Comparison of ENCODE assay signal across 22 cellular contexts in the genomic region with DNA sequence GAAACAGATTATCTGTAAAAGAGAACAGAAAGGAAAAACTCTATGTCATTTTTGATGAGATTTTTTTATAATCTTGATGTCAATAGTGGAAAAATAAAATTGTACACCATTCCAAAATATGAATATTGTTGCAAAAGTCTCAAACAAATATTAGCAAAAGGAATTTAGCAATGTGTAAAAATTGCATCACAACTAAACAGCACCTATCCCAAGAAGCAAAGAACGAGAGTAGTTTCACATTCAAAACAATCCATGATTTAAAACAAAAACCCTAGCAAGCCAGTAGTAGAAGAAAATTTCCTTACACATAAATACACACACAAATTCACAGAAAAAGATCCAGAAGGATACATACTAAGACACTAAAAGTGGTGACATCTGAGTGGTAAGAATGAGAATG. TPM values are rescaled to one million over a fixed set of nuclear protein-coding genes. Genes with fewer than 3 reads are reported as not detected.
A peak's percentile ranks its signal among the peaks of the same experiment; 100 is the strongest.
DNase-seq lines count a peak whose midpoint lies in the region; ATAC-seq, FAIRE-seq and TF ChIP-seq lines count a peak whose summit lies in the region.
"Had no signal": no experiment of that assay in that cellular context is flagged by ENCODE, and none has a peak within 500 bp of the region (broad histone marks: within the 10 kb centered on the region; RNA-seq: fewer than 3 reads in every experiment).

No MANE protein-coding gene starts in this region.

- no peak for FAIRE-seq in HepG2 (lab: Jason Lieb, UNC)
- FAIRE-seq: GM18507 had no signal

- H3K4me3 Mint-ChIP-seq in MCF 10A (ENCODE audit: unreplicated experiment) (peak overlapping the region; percentile 25), type B pancreatic cell (no peak overlapping the region), immature natural killer cell (no peak overlapping the region)
- H3K4me3 Mint-ChIP-seq: CD8-positive, alpha-beta memory T cell had no signal

- intact Hi-C loops in MCF 10A (cut with micrococcal nuclease) (no loop called here), mammary epithelial cell (cut with micrococcal nuclease) (no loop called here), HepG2 (cut with micrococcal nuclease; ENCODE audit: unreplicated experiment) (no loop called here)

- H3K27me3 ChIP-seq in mammary epithelial cell (ENCODE audit: insufficient read depth, low read length) (no peaks in the 10 kb centered on the region), HepG2 (ENCODE audit: control insufficient read depth in 1 of 2, insufficient read depth in 2 of 2, low read length in 2 of 2) (no peaks in the 10 kb centered on the region)
- H3K27me3 ChIP-seq: SJSA1 had no signal

- CTCF ChIA-PET in MCF 10A (lab: Yijun Ruan, JAX): no interaction called here
- CTCF ChIA-PET in mammary epithelial cell (lab: Charles Lee; ENCODE audit: low non-redundant PET): no interaction called here
- CTCF ChIA-PET in HepG2 (lab: Yijun Ruan, JAX; ENCODE audit: low intra/inter-chr PET ratio, low total read pairs): no interaction called here

- H3K4me3 ChIP-seq in mammary epithelial cell (replicated peaks in 1 of 3; ENCODE audit: insufficient read depth in 1 of 3, low read depth in 2 of 3, low read length in 3 of 3) (no peak overlapping the region), fibroblast of mammary gland (ENCODE audit: control insufficient read depth, low read depth, low read length) (no peak overlapping the region), HepG2 (replicated peaks in 1 of 3; ENCODE audit: insufficient read depth in 1 of 3, low read depth in 2 of 3, low read length in 3 of 3) (no peak overlapping the region)
- H3K4me3 ChIP-seq: SJSA1 had no signal

- no peak for TF ChIP-seq RAD21 in HepG2 (CRISPR knock-in tag; IDR thresholded peaks at IDR 0.05)

- H3K9me3 ChIP-seq in mammary epithelial cell (replicated peaks; ENCODE audit: insufficient read depth, low read length): no peaks in the 10 kb centered on the region
- no peaks in the 10 kb centered on the region for H3K9me3 ChIP-seq in HepG2 (ENCODE audit: low read length)
- H3K9me3 ChIP-seq: SJSA1 had no signal

- DNase-seq in MCF 10A (ENCODE audit: unreplicated experiment): peak; percentile 11
- no peak for DNase-seq in mammary epithelial cell
- DNase-seq in fibroblast of mammary gland (ENCODE audit: low read depth): peak; percentile 1
- no peak for DNase-seq in HepG2 (ENCODE audit: low spot score)
- DNase-seq in type B pancreatic cell (ENCODE audit: extremely low spot score, unreplicated experiment): no peak
- no peak for DNase-seq in NCI-H2107 (lab: John Stamatoyannopoulos, UW)
- DNase-seq in NCI-H2227 treated with DMSO at 0.1 percent for 48 hours (lab: John Stamatoyannopoulos, UW): no peak
- DNase-seq in immature natural killer cell: no peak
- DNase-seq: AML-193; C1 segment of cervical spinal cord; CD8-positive, alpha-beta memory T cell; MV-4-11; NCI-H1105 treated with DMSO at 0.1 percent for 48 hours; NCI-H2029 treated with DMSO at 0.1 percent for 48 hours; NCI-H2171; NCI-H524 treated with DMSO at 0.1 percent for 48 hours; NCI-H82 had no signal

- BruUV-seq in MCF 10A (replicated peaks; lab: Mats Ljungman, UMichigan): no TSS peak
- no TSS peak for BruUV-seq in mammary epithelial cell (replicated peaks; lab: Mats Ljungman, UMichigan)
- no TSS peak for BruUV-seq in HepG2 (replicated peaks; lab: Mats Ljungman, UMichigan)

- dilution Hi-C loops in mammary epithelial cell (cut with HindIII; ENCODE audit: low sequenced_read_pairs): no loop called here

- no peaks in the 10 kb centered on the region for H3K79me2 ChIP-seq in mammary epithelial cell (ENCODE audit: insufficient read depth, low read length)
- H3K79me2 ChIP-seq in HepG2 (ENCODE audit: insufficient read depth, low read length): no peaks in the 10 kb centered on the region

- H3K4me1 Mint-ChIP-seq in MCF 10A (ENCODE audit: insufficient read depth, unreplicated experiment) (peaks cover 6% of the 10 kb centered on the region), type B pancreatic cell (ENCODE audit: unreplicated experiment) (no peaks in the 10 kb centered on the region), immature natural killer cell (no peaks in the 10 kb centered on the region)
- H3K4me1 Mint-ChIP-seq: CD8-positive, alpha-beta memory T cell had no signal

- H3K27me3 Mint-ChIP-seq in MCF 10A (ENCODE audit: insufficient read depth, unreplicated experiment) (no peaks in the 10 kb centered on the region), type B pancreatic cell (no peaks in the 10 kb centered on the region), immature natural killer cell (ENCODE audit: low read depth in 3 of 3) (peaks cover 0 to 2% (median 0%) of the 10 kb centered on the region in 3 donors)
- H3K27me3 Mint-ChIP-seq: CD8-positive, alpha-beta memory T cell had no signal

- POLR2A ChIA-PET in MCF 10A (lab: Yijun Ruan, JAX) (no interaction called here), HepG2 (lab: Yijun Ruan, JAX) (no interaction called here)

- H3K4me2 ChIP-seq in mammary epithelial cell (ENCODE audit: insufficient read depth, low read depth, low read length) (no peak overlapping the region), HepG2 (ENCODE audit: low read depth, low read length) (no peak overlapping the region)
- H3K4me2 ChIP-seq: KMS-11 had no signal

- in situ Hi-C loops in mammary epithelial cell (cut with MboI; ENCODE audit: low sequenced_read_pairs in 2 of 2): no loop called here
- in situ Hi-C loops in HepG2 (cut with HindIII; ENCODE audit: extremely low pct_ligation_motif_present, low pct_unique_long_range_greater_than_20kb): no loop called here

- H2AFZ ChIP-seq in mammary epithelial cell (ENCODE audit: low read depth, low read length) (no peak overlapping the region), HepG2 (ENCODE audit: low read length) (no peak overlapping the region)

- H3K27ac Mint-ChIP-seq in MCF 10A (ENCODE audit: low read depth, unreplicated experiment) (peak overlapping the region; percentile 31), type B pancreatic cell (no peak overlapping the region), immature natural killer cell (no peak overlapping the region)
- H3K27ac Mint-ChIP-seq: CD8-positive, alpha-beta memory T cell had no signal

- TF ChIP-seq EP300 in HepG2 (IDR thresholded peaks at IDR 0.05; ENCODE audit: low read depth in 2 of 2, low read length in 2 of 2) (no peak), HepG2 (CRISPR knock-in tag; IDR thresholded peaks at IDR 0.05; ENCODE audit: borderline replicate concordance) (no peak)

- TF ChIP-seq POLR2A in HepG2 (IDR thresholded peaks at IDR 0.05; ENCODE audit: insufficient read depth in 1 of 2, low read depth in 2 of 2, low read length in 2 of 2): no peak

- no peak overlapping the region for H3K27ac ChIP-seq in mammary epithelial cell (ENCODE audit: insufficient read depth, low read depth, low read length)
- no peak overlapping the region for H3K27ac ChIP-seq in HepG2 (ENCODE audit: extremely low read length, insufficient read depth, low read length)
- H3K27ac ChIP-seq: 22Rv1, KMS-11, SJSA1 had no signal

- WGBS in mammary epithelial cell (ENCODE audit: low coverage, missing lambda C conversion rate): 95% methylated on average over 1 of the region's 1 CpG
- 50% methylated on average over 1 of the region's 1 CpG for WGBS in HepG2 (ENCODE audit: low lambda C conversion rate)

- no peaks in the 10 kb centered on the region for H3K9me3 Mint-ChIP-seq in MCF 10A (ENCODE audit: unreplicated experiment)
- H3K9me3 Mint-ChIP-seq in type B pancreatic cell: peaks cover 3% of the 10 kb centered on the region
- H3K9me3 Mint-ChIP-seq in immature natural killer cell: peaks cover 0 to 6% (median 2%) of the 10 kb centered on the region in 6 donors
- H3K9me3 Mint-ChIP-seq: CD8-positive, alpha-beta memory T cell had no signal

- H3K9ac ChIP-seq in mammary epithelial cell (ENCODE audit: insufficient read depth, low read length) (no peak overlapping the region), HepG2 (ENCODE audit: insufficient read depth, low read depth, low read length) (no peak overlapping the region)
- H3K9ac ChIP-seq: KMS-11 had no signal

- H3K36me3 ChIP-seq in mammary epithelial cell (ENCODE audit: insufficient read depth, low read length): no peaks in the 10 kb centered on the region
- no peaks in the 10 kb centered on the region for H3K36me3 ChIP-seq in HepG2 (replicated peaks in 1 of 2; ENCODE audit: control insufficient read depth in 1 of 2, insufficient read depth in 2 of 2, low read length in 2 of 2)
- H3K36me3 ChIP-seq: SJSA1 had no signal

- no peaks in the 10 kb centered on the region for H3K4me1 ChIP-seq in mammary epithelial cell (ENCODE audit: insufficient read depth, low read length)
- peaks cover 17% of the 10 kb centered on the region for H3K4me1 ChIP-seq in HepG2 (ENCODE audit: insufficient read depth, low read length)
- H3K4me1 ChIP-seq: SJSA1 had no signal

- H3K36me3 Mint-ChIP-seq in MCF 10A (ENCODE audit: insufficient read depth, unreplicated experiment) (no peaks in the 10 kb centered on the region), type B pancreatic cell (peaks cover 8% of the 10 kb centered on the region), immature natural killer cell (no peaks in the 10 kb centered on the region)
- H3K36me3 Mint-ChIP-seq: CD8-positive, alpha-beta memory T cell had no signal

- no peak for ATAC-seq in HepG2
- ATAC-seq: Right ventricle myocardium inferior had no signal

- H4K20me1 ChIP-seq in mammary epithelial cell (ENCODE audit: insufficient read depth, low read length) (no peaks in the 10 kb centered on the region), HepG2 (ENCODE audit: insufficient read depth, low read length) (no peaks in the 10 kb centered on the region)

- TF ChIP-seq CTCF in MCF 10A (IDR thresholded peaks at IDR 0.05; ENCODE audit: unreplicated experiment) (no peak), mammary epithelial cell (conservative IDR thresholded peaks at IDR 0.05 in 1 of 2, IDR thresholded peaks at IDR 0.05 in 1 of 2; ENCODE audit: extremely low read depth in 1 of 2, insufficient read depth in 1 of 2, low read depth in 1 of 2, low read length in 2 of 2) (no peak), fibroblast of mammary gland (conservative IDR thresholded peaks at IDR 0.05; ENCODE audit: control insufficient read depth, insufficient read depth, low read depth, low read length) (no peak), HepG2 (CRISPR knock-in tag; IDR thresholded peaks at IDR 0.05) (no peak), type B pancreatic cell (conservative IDR thresholded peaks at IDR 0.05) (no peak)

RNA-seq across cellular contexts. Expression of gene LCA5, which starts 38.4 kb away (rescaled TPM):
- 4.5 TPM in 2 replicates for total RNA-seq in MCF 10A (2022)
- total RNA-seq in mammary epithelial cell: 10 to 100 TPM in 1 of 2 donors, 1 to 10 TPM in 1; 4.8 to 20.0 TPM
- 0.63 TPM for polyA plus RNA-seq in mammary epithelial cell
- polyA minus RNA-seq in mammary epithelial cell: not detected
- 4.6 and 7.7 TPM in 2 replicates for total RNA-seq in HepG2 (2016; rRNA removed; fragmentation: Illumina TruSeq; extraction: Trizol)
- 1.9 and 2.0 TPM in 2 replicates for total RNA-seq in HepG2 (2016; cell fraction: cytosol; rRNA removed; fragmentation: Illumina TruSeq; extraction: Trizol; ENCODE audit: low read depth)
- 4.0 and 7.6 TPM in 2 replicates for total RNA-seq in HepG2 (2016; cell fraction: insoluble cytoplasmic fraction; rRNA removed; fragmentation: Illumina TruSeq; extraction: Trizol)
- 2.3 TPM in 2 replicates for total RNA-seq in HepG2 (2016; cell fraction: membrane; rRNA removed; fragmentation: Illumina TruSeq; extraction: Trizol)
- 7.1 and 7.4 TPM in 2 replicates for total RNA-seq in HepG2 (2016; cell fraction: nucleus; rRNA removed; fragmentation: Illumina TruSeq; extraction: Trizol)
- polyA plus RNA-seq in HepG2 (2011; rRNA removed): 0.56 and 0.84 TPM in 2 replicates
- polyA plus RNA-seq in HepG2 (2011; cell fraction: cytosol; rRNA removed): 0.28 and 0.45 TPM in 2 replicates
- polyA plus RNA-seq in HepG2 (2011; cell fraction: nucleus; rRNA removed): 0.48 and 0.57 TPM in 2 replicates
- polyA plus RNA-seq in HepG2 (2012): 1.3 and 1.8 TPM in 2 replicates
- polyA plus RNA-seq in HepG2 (2016; cell fraction: cytosol; fragmentation: Illumina TruSeq; extraction: Trizol; ENCODE audit: low read depth): 0.10 TPM in 2 replicates
- polyA plus RNA-seq in HepG2 (2016; cell fraction: insoluble cytoplasmic fraction; fragmentation: Illumina TruSeq; extraction: Trizol; ENCODE audit: low read depth): 3.7 and 4.7 TPM in 2 replicates
- polyA plus RNA-seq in HepG2 (2016; cell fraction: membrane; fragmentation: Illumina TruSeq; extraction: Trizol; ENCODE audit: low read depth): 0.31 and 0.45 TPM in 2 replicates
- polyA plus RNA-seq in HepG2 (2016; cell fraction: nucleus; fragmentation: Illumina TruSeq; extraction: Trizol; ENCODE audit: insufficient read depth, low read depth): 4.2 and 5.1 TPM in 2 replicates
- polyA minus RNA-seq in HepG2 (2011; rRNA and poly(A)+ RNA removed; ENCODE audit: low replicate concordance): 0.14 and 0.62 TPM in 2 replicates
- 1.2 and 1.7 TPM in 2 replicates for polyA minus RNA-seq in HepG2 (2011; cell fraction: cytosol; rRNA and poly(A)+ RNA removed)
- polyA minus RNA-seq in HepG2 (2011; cell fraction: nucleus; rRNA and poly(A)+ RNA removed): 5.3 and 6.7 TPM in 2 replicates
- total RNA-seq in type B pancreatic cell (ENCODE audit: low replicate concordance): 8.8 and 11.3 TPM in 2 replicates
- not detected for polyA plus RNA-seq in immature natural killer cell

Comparison
In these comparisons a context has a peak if more than half of its experiments do, and no peak if none do; other contexts are left out.
1. DNase-seq: peak in MCF 10A (single experiment) and fibroblast of mammary gland (single experiment); none in mammary epithelial cell (single experiment), HepG2 (single experiment), type B pancreatic cell (single experiment), NCI-H2107 (single experiment), NCI-H2227 treated with DMSO at 0.1 percent for 48 hours (single experiment) and immature natural killer cell (0 of 3).